Comparison of ENCODE assay signal across 1 cellular context in the genomic region with DNA sequence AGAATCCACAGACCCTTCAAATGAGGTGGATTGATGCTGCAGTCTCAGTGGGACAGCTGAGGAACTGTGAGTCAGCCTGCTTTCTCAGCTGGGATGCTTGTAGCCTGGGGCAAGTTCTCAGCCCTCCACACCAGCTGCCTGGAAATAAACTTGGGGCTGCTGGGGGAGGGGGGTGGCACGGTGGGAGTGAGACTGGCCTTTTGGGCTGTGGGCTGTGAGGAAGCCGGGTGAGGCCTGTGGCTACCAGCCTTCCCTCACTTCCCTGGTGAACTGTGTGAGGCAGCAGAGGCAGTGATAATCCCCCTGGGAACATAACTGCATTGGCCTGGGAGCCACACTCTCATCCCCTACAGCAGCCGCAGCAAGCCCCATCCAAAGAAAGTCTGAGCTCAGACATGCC.
TF ChIP-seq lines count a peak whose summit lies in the region.

No MANE protein-coding gene starts in this region.

TF ChIP-seq in IMR-90, 13 proteins besides CTCF, POLR2A, EP300 and RAD21:
- TF ChIP-seq MAZ (IDR thresholded peaks at IDR 0.05; ENCODE audit: borderline replicate concordance, low read depth, low read length) (no peak), MXI1 (IDR thresholded peaks at IDR 0.05; ENCODE audit: borderline replicate concordance, low read depth, low read length) (no peak), CHD1 (IDR thresholded peaks at IDR 0.05; ENCODE audit: low read depth, low read length) (no peak), BHLHE40 (IDR thresholded peaks at IDR 0.05; ENCODE audit: low read depth, low read length) (no peak), SMC3 (IDR thresholded peaks at IDR 0.05; ENCODE audit: low read depth, low read length) (no peak), CEBPB (IDR thresholded peaks at IDR 0.05; ENCODE audit: low read depth, low read length) (no peak), NFE2L2 (IDR thresholded peaks at IDR 0.05; ENCODE audit: low read depth, low read length) (no peak), MAFK (IDR thresholded peaks at IDR 0.05; ENCODE audit: low read depth, low read length) (no peak), FOS (IDR thresholded peaks at IDR 0.05; ENCODE audit: low read depth, low read length) (no peak), RFX5 (IDR thresholded peaks at IDR 0.05; ENCODE audit: low read depth, low read length) (no peak), RCOR1 (IDR thresholded peaks at IDR 0.05; ENCODE audit: insufficient replicate concordance, low read length) (no peak)
- TF ChIP-seq, protein P1, sequence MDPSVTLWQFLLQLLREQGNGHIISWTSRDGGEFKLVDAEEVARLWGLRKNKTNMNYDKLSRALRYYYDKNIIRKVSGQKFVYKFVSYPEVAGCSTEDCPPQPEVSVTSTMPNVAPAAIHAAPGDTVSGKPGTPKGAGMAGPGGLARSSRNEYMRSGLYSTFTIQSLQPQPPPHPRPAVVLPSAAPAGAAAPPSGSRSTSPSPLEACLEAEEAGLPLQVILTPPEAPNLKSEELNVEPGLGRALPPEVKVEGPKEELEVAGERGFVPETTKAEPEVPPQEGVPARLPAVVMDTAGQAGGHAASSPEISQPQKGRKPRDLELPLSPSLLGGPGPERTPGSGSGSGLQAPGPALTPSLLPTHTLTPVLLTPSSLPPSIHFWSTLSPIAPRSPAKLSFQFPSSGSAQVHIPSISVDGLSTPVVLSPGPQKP (IDR thresholded peaks at IDR 0.05; ENCODE audit: borderline replicate concordance, low read depth, low read length): no peak
- TF ChIP-seq, protein P2, sequence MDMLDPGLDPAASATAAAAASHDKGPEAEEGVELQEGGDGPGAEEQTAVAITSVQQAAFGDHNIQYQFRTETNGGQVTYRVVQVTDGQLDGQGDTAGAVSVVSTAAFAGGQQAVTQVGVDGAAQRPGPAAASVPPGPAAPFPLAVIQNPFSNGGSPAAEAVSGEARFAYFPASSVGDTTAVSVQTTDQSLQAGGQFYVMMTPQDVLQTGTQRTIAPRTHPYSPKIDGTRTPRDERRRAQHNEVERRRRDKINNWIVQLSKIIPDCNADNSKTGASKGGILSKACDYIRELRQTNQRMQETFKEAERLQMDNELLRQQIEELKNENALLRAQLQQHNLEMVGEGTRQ (IDR thresholded peaks at IDR 0.05; ENCODE audit: low read depth, low read length): no peak
TF ChIP-seq in IMR-90: peak in this region for 0.
